Comparison of ENCODE assay signal across 6 cellular contexts in the genomic region with DNA sequence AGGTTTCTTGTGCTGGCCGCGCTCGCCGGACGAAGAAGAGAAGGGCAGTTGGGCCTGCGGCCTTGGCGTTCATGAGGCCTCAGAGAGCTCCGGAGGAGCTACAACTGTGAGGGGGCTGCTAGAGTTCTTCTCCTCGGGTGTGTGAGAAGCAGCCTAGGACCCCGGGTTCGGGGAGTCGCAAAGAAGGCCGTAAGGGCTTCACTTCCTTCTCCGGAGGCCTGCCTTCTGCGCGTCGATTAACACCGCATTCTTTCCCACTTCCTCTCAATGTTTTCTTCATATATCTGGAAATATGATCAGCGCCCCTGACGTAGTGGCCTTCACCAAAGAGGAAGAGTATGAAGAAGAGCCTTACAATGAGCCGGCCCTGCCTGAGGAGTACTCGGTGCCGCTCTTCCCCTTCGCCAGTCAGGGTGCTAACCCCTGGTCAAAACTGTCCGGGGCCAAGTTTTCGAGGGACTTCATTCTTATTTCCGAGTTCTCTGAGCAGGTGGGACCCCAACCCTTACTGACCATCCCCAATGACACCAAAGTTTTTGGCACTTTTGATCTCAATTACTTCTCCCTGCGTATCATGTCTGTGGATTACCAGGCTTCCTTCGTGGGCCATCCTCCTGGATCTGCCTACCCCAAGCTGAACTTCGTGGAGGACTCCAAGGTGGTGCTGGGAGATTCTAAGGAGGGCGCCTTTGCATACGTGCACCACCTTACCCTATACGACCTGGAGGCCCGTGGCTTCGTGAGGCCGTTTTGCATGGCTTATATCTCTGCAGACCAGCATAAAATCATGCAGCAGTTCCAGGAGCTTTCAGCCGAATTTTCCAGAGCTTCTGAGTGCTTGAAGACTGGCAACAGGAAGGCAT. TPM values are rescaled to one million over a fixed set of nuclear protein-coding genes. Genes with fewer than 3 reads are reported as not detected.
DNase-seq lines count a peak whose midpoint lies in the region; ATAC-seq lines count a peak whose summit lies in the region.

No MANE protein-coding gene starts in this region.

- H2BK15ac ChIP-seq in mesenchymal stem cell (ENCODE audit: low read depth, poor library complexity, severe bottlenecking) = no peak overlapping the region

- WGBS in mesenchymal stem cell = 38% methylated on average over 37 of the region's 37 CpGs

- H4K8ac ChIP-seq in mesenchymal stem cell (ENCODE audit: low read length) = peak overlapping the region; percentile 25

- H2BK12ac ChIP-seq in mesenchymal stem cell (ENCODE audit: low read length in 2 of 2) = no peak overlapping the region

- H3K79me1 ChIP-seq in mesenchymal stem cell (replicated peaks; ENCODE audit: low read length, poor library complexity, severe bottlenecking) = peaks cover 29% of the 10 kb centered on the region

- DNase-seq in mesenchymal stem cell (no peak), KG1 (lab: John Stamatoyannopoulos, UW) (no peak), cortex of kidney (lab: John Stamatoyannopoulos, UW) (no peak), OCI-M2 (lab: John Stamatoyannopoulos, UW; ENCODE audit: unreplicated experiment) (no peak)

- H3K4ac ChIP-seq in mesenchymal stem cell (ENCODE audit: low read depth in 1 of 2, low read length in 2 of 2) = peak overlapping the region in 1 of 2 experiments; percentile 52

- H3K18ac ChIP-seq in mesenchymal stem cell (ENCODE audit: low read depth in 1 of 2, low read length in 2 of 2) = peak overlapping the region; percentile 9 to 79

- peak overlapping the region; percentile 2 for H2BK5ac ChIP-seq in mesenchymal stem cell (ENCODE audit: low read depth, low read length, poor library complexity, severe bottlenecking)

- H2AK5ac ChIP-seq in mesenchymal stem cell (ENCODE audit: low read length, severe bottlenecking) = peak overlapping the region; percentile 42

- no peaks in the 10 kb centered on the region for H3K27me3 ChIP-seq in mesenchymal stem cell (ENCODE audit: control insufficient read depth in 1 of 2, insufficient read depth in 1 of 2, low read length in 2 of 2)

- H3K4me1 Mint-ChIP-seq in activated T-helper 17 cell treated with anti-CD3 and anti-CD28 coated beads, Interleukin-2, amount 50 U/mL, for 72 hours = peaks cover 33% of the 10 kb centered on the region

- no peaks in the 10 kb centered on the region for H3K27me3 Mint-ChIP-seq in activated T-helper 17 cell treated with anti-CD3 and anti-CD28 coated beads, Interleukin-2, amount 50 U/mL, for 72 hours

- peaks cover 81% of the 10 kb centered on the region for H3K36me3 Mint-ChIP-seq in activated T-helper 17 cell treated with anti-CD3 and anti-CD28 coated beads, Interleukin-2, amount 50 U/mL, for 72 hours (ENCODE audit: low read depth)

- H2AFZ ChIP-seq in mesenchymal stem cell (ENCODE audit: low read depth, low read length) = peak overlapping the region; percentile 66

- peak overlapping the region; percentile 98 for H3K9ac ChIP-seq in mesenchymal stem cell (ENCODE audit: low read length)

- H3K9me3 Mint-ChIP-seq in activated T-helper 17 cell treated with anti-CD3 and anti-CD28 coated beads, Interleukin-2, amount 50 U/mL, for 72 hours = no peaks in the 10 kb centered on the region

- H3K14ac ChIP-seq in mesenchymal stem cell (ENCODE audit: low read length in 2 of 2) = no peak overlapping the region

- H2BK120ac ChIP-seq in mesenchymal stem cell (ENCODE audit: low read depth, low read length) = no peak overlapping the region

- H3K36me3 ChIP-seq in mesenchymal stem cell (ENCODE audit: control insufficient read depth in 1 of 2, insufficient read depth in 2 of 2, low read depth in 1 of 2, low read length in 2 of 2) = peaks cover 34 to 53% of the 10 kb centered on the region in 2 experiments

- H3K23ac ChIP-seq in mesenchymal stem cell (ENCODE audit: low read length in 2 of 2) = no peak overlapping the region

- peaks cover 35% of the 10 kb centered on the region for H3K4me1 ChIP-seq in mesenchymal stem cell (ENCODE audit: control insufficient read depth, insufficient read depth, low read depth, low read length)

- H3K4me3 Mint-ChIP-seq in activated T-helper 17 cell treated with anti-CD3 and anti-CD28 coated beads, Interleukin-2, amount 50 U/mL, for 72 hours = peak overlapping the region; percentile 83

- H3K27ac Mint-ChIP-seq in activated T-helper 17 cell treated with anti-CD3 and anti-CD28 coated beads, Interleukin-2, amount 50 U/mL, for 72 hours = peak overlapping the region; percentile 94

- H3K4me2 ChIP-seq in mesenchymal stem cell (ENCODE audit: low read length, poor library complexity, severe bottlenecking) = peak overlapping the region; percentile 65

- H4K91ac ChIP-seq in mesenchymal stem cell (ENCODE audit: low read length) = peak overlapping the region; percentile 28

- ATAC-seq in HG03280 (IDR thresholded peaks at IDR 0.05; ENCODE audit: unreplicated experiment) = peak; percentile 4
- no peak for ATAC-seq in activated T-helper 17 cell treated with anti-CD3 and anti-CD28 coated beads, Interleukin-2, amount 50 U/mL, for 72 hours (replicated peaks)

- no peaks in the 10 kb centered on the region for H3K9me3 ChIP-seq in mesenchymal stem cell (ENCODE audit: control insufficient read depth, low read length)

- peak overlapping the region; percentile 91 to 94 for H3K4me3 ChIP-seq in mesenchymal stem cell (ENCODE audit: insufficient read depth in 1 of 2, low read depth in 1 of 2, low read length in 2 of 2)

- peak overlapping the region; percentile 71 for H3K27ac ChIP-seq in mesenchymal stem cell (ENCODE audit: low read length, poor library complexity, severe bottlenecking)

RNA-seq across cellular contexts. Expression of a gene that starts 0.6 kb away (rescaled TPM):
- 10 to 100 TPM; 21.7 to 25.5 TPM for total RNA-seq in activated T-helper 17 cell treated with anti-CD3 and anti-CD28 coated beads, Interleukin-2, amount 50 U/mL, for 72 hours
- polyA plus RNA-seq in mesenchymal stem cell (2013, experiment 1 of 2) = 10.0 TPM
- 9.7 TPM for polyA plus RNA-seq in mesenchymal stem cell (2013, experiment 2 of 2)

RNA-seq across cellular contexts. Expression of a gene that starts 0.9 kb away (rescaled TPM):
- 10 to 100 TPM; 69.7 to 81.6 TPM for total RNA-seq in activated T-helper 17 cell treated with anti-CD3 and anti-CD28 coated beads, Interleukin-2, amount 50 U/mL, for 72 hours
- polyA plus RNA-seq in mesenchymal stem cell (2013, experiment 1 of 2) = 12.8 TPM
- polyA plus RNA-seq in mesenchymal stem cell (2013, experiment 2 of 2) = 12.5 TPM

RNA-seq across cellular contexts. Expression of a gene that starts 47.6 kb away (rescaled TPM):
- 10 to 100 TPM; 47.0 to 85.6 TPM for total RNA-seq in activated T-helper 17 cell treated with anti-CD3 and anti-CD28 coated beads, Interleukin-2, amount 50 U/mL, for 72 hours
- polyA plus RNA-seq in mesenchymal stem cell (2013, experiment 1 of 2) = 5.4 TPM
- 5.5 TPM for polyA plus RNA-seq in mesenchymal stem cell (2013, experiment 2 of 2)

RNA-seq across cellular contexts. Expression of a gene that starts 55.3 kb away (rescaled TPM):
- 10 to 100 TPM in 1 of 2 donors, 1 to 10 TPM in 1; 5.0 to 15.2 TPM for total RNA-seq in activated T-helper 17 cell treated with anti-CD3 and anti-CD28 coated beads, Interleukin-2, amount 50 U/mL, for 72 hours
- polyA plus RNA-seq in mesenchymal stem cell (2013, experiment 1 of 2) = 3.5 TPM
- polyA plus RNA-seq in mesenchymal stem cell (2013, experiment 2 of 2) = 3.6 TPM

RNA-seq across cellular contexts. Expression of a gene that starts 57.2 kb away (rescaled TPM):
- total RNA-seq in activated T-helper 17 cell treated with anti-CD3 and anti-CD28 coated beads, Interleukin-2, amount 50 U/mL, for 72 hours = 100 to 1,000 TPM; 247 to 307 TPM
- 181 TPM for polyA plus RNA-seq in mesenchymal stem cell (2013, experiment 1 of 2)
- 174 TPM for polyA plus RNA-seq in mesenchymal stem cell (2013, experiment 2 of 2)
